Comparison of ENCODE assay signal across 8 cellular contexts in the genomic region with DNA sequence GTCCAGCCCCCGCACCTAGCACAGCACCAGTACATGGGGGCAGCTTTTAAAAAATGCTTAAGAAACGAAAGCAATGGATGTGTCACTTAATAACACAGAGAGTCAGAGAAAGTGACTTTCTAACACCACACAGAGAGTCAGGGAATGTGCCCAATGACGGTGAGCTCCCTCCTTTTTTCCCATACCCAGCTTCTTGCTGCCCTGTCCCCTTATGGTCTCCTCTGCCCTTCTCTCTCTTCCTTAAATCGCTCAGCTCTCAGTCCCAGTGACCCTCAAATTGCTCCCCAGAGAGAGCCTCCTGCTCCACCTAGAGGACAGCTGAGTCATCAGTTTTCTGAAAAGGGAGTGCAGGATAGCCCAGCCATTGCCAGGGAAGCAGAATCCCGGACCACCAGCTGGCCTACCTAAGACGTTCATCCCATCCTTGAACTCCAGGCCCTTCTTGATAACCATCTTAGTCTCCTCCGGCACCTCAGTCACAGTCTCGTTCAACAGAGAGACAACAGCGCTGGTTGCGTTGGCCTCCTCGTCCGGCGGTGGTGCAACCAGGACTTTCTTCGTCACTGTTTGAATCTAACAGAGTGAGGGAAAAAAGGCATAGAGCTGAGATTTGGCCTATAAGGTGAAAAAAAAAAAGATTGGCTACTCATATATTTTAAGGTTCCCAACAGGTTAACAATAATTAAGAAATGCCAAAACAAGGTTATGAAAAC.
A peak's percentile ranks its signal among the peaks of the same experiment; 100 is the strongest.
DNase-seq lines count a peak whose midpoint lies in the region; ATAC-seq lines count a peak whose summit lies in the region.

No MANE protein-coding gene starts in this region.

- H3K36me3 Mint-ChIP-seq in T-helper 17 cell (ENCODE audit: low read depth), result peaks cover 3% of the 10 kb centered on the region
- H3K36me3 Mint-ChIP-seq in central memory CD8-positive, alpha-beta T cell (ENCODE audit: insufficient read depth), result peaks cover 3% of the 10 kb centered on the region

- no peaks in the 10 kb centered on the region for H3K9me3 ChIP-seq in T-helper 17 cell (ENCODE audit: control insufficient read depth, low read length, poor library complexity, severe bottlenecking)

- H3K27me3 Mint-ChIP-seq in T-helper 17 cell, result no peaks in the 10 kb centered on the region
- H3K27me3 Mint-ChIP-seq in central memory CD8-positive, alpha-beta T cell, result no peaks in the 10 kb centered on the region

- ATAC-seq in T-helper 17 cell, result peak; percentile 73
- ATAC-seq in central memory CD8-positive, alpha-beta T cell (replicated peaks; ENCODE audit: extremely low read depth, poor library complexity, severe bottlenecking), result no peak
- ATAC-seq in GM21528 (IDR thresholded peaks at IDR 0.05; ENCODE audit: low FRiP score, unreplicated experiment), result no peak

- peak; percentile 36 for DNase-seq in stimulated activated CD4-positive, alpha-beta T cell treated with anti-CD3 and anti-CD28 coated beads, Interleukin-2, amount 100 ng/mL, for 4 hours (ENCODE audit: low read depth)
- no peak for DNase-seq in stimulated activated CD4-positive, alpha-beta T cell treated with anti-CD3 and anti-CD28 coated beads, Interleukin-4, amount 100 ng/mL, for 1 hour
- peak; percentile 62 for DNase-seq in HT-29 (ENCODE audit: low spot score)
- DNase-seq in T-helper 17 cell, result peak in 1 of 3 donors; percentile 22
- DNase-seq in central memory CD8-positive, alpha-beta T cell (ENCODE audit: low spot score in 2 of 2), result peak; percentile 25 to 30
- peak; percentile 20 for DNase-seq in midbrain (lab: John Stamatoyannopoulos, UW)
- DNase-seq in NCI-H1436 (lab: John Stamatoyannopoulos, UW), result no peak

- peaks cover 26% of the 10 kb centered on the region for H3K4me1 Mint-ChIP-seq in T-helper 17 cell
- H3K4me1 Mint-ChIP-seq in central memory CD8-positive, alpha-beta T cell, result peaks cover 15% of the 10 kb centered on the region

- H3K27ac Mint-ChIP-seq in T-helper 17 cell, result peak overlapping the region; percentile 83
- peak overlapping the region; percentile 83 for H3K27ac Mint-ChIP-seq in central memory CD8-positive, alpha-beta T cell (ENCODE audit: low read depth)

- H3K9me3 Mint-ChIP-seq in central memory CD8-positive, alpha-beta T cell, result no peaks in the 10 kb centered on the region

- H3K4me3 Mint-ChIP-seq in T-helper 17 cell, result peak overlapping the region; percentile 80
- H3K4me3 Mint-ChIP-seq in central memory CD8-positive, alpha-beta T cell, result peak overlapping the region; percentile 57

Comparison
In these comparisons a context has a peak if more than half of its experiments do, and no peak if none do; other contexts are left out.
1. DNase-seq: peak in stimulated activated CD4-positive, alpha-beta T cell treated with anti-CD3 and anti-CD28 coated beads, Interleukin-2, amount 100 ng/mL, for 4 hours (single experiment), HT-29 (single experiment), central memory CD8-positive, alpha-beta T cell (2 of 2) and midbrain (single experiment); none in stimulated activated CD4-positive, alpha-beta T cell treated with anti-CD3 and anti-CD28 coated beads, Interleukin-4, amount 100 ng/mL, for 1 hour (single experiment) and NCI-H1436 (single experiment).